ENCODE assay signal across 22 cellular contexts in genomic region chr6:86858970-86859369, GRCh38.
DNase-seq lines count a peak whose midpoint lies in the region; ATAC-seq, FAIRE-seq and TF ChIP-seq lines count a peak whose summit lies in the region.
"Had no signal": no experiment of that assay in that cellular context is flagged by ENCODE, and none has a peak within 500 bp of the region (broad histone marks: within the 10 kb centered on the region; RNA-seq: fewer than 3 reads in every experiment).

No MANE protein-coding gene starts in this region.

- H2BK12ac ChIP-seq in H1 (ENCODE audit: low read depth, low read length) = peak overlapping the region; percentile 27; the same call in 1 of the 2 replicates

- H3K14ac ChIP-seq in H1 (ENCODE audit: insufficient read length) = no peak overlapping the region

- no peak overlapping the region for H3K23ac ChIP-seq in H1 (ENCODE audit: insufficient read length)

- TF ChIP-seq CTCF in HepG2 (CRISPR knock-in tag; IDR thresholded peaks at IDR 0.05) (no peak), right lobe of liver (IDR thresholded peaks at IDR 0.05) (no peak), H1 (IDR thresholded peaks at IDR 0.05; ENCODE audit: control extremely low read depth in 1 of 3, insufficient read depth in 1 of 3, low read depth in 1 of 3, low read length in 3 of 3) (no peak), thyroid gland (IDR thresholded peaks at IDR 0.05) (no peak)

- no peak overlapping the region for H2AK5ac ChIP-seq in H1 (ENCODE audit: low read depth, low read length)

- no peaks in the 10 kb centered on the region for H3K23me2 ChIP-seq in H1 (ENCODE audit: low read depth, low read length)

- in situ Hi-C loops in HepG2 (cut with HindIII; ENCODE audit: extremely low pct_ligation_motif_present, low pct_unique_long_range_greater_than_20kb) = no loop called here

- H2BK120ac ChIP-seq in H1 (replicated peaks; ENCODE audit: low read depth, low read length) = no peak overlapping the region

- no peak overlapping the region for H2BK20ac ChIP-seq in H1 (ENCODE audit: low read length)

- no peak overlapping the region for H2BK5ac ChIP-seq in H1 (ENCODE audit: low read depth, low read length)

- no peak overlapping the region for H3K56ac ChIP-seq in H1 (replicated peaks; ENCODE audit: insufficient read length, low read depth, low read length)

- H3K9ac ChIP-seq in HepG2 (ENCODE audit: insufficient read depth, low read depth, low read length) (no peak overlapping the region), H1 (replicated peaks in 1 of 4; ENCODE audit: extremely low read depth in 1 of 4, low read depth in 3 of 4, low read length in 3 of 4) (no peak overlapping the region)
- H3K9ac ChIP-seq: BLaER1 had no signal

- H4K20me1 ChIP-seq in HepG2 (ENCODE audit: insufficient read depth, low read length) (no peaks in the 10 kb centered on the region), H1 (replicated peaks in 1 of 2; ENCODE audit: control insufficient read depth in 1 of 2, insufficient read depth in 2 of 2, low read length in 2 of 2) (no peaks in the 10 kb centered on the region)
- H4K20me1 ChIP-seq: BLaER1 had no signal

- BruUV-seq in HepG2 (replicated peaks; lab: Mats Ljungman, UMichigan) = no TSS peak

- CTCF ChIA-PET in HepG2 (lab: Yijun Ruan, JAX; ENCODE audit: low intra/inter-chr PET ratio, low total read pairs) = no interaction called here
- CTCF ChIA-PET in H1 (lab: Charles Lee; ENCODE audit: partially characterized antibody) = interaction anchor here (0.6 to 4.2 kb wide), 19 partner anchors 9 to 912 kb away, joined by 3 to 43 read pairs (median 3); partner anchors contain the start of gene HTR1E

- FAIRE-seq in HepG2 (lab: Jason Lieb, UNC) (no peak), H1 (lab: Jason Lieb, UNC) (no peak)
- FAIRE-seq: GM12878, H54 had no signal

- H3K9me3 ChIP-seq in HepG2 (ENCODE audit: low read length) (no peaks in the 10 kb centered on the region), right lobe of liver (no peaks in the 10 kb centered on the region), H1 (ENCODE audit: insufficient read depth in 2 of 2, low read depth in 1 of 2, low read length in 1 of 2) (no peaks in the 10 kb centered on the region), thyroid gland (no peaks in the 10 kb centered on the region)
- H3K9me3 ChIP-seq: BLaER1, Caco-2, HAP-1 had no signal

- POLR2A ChIA-PET in HepG2 (lab: Yijun Ruan, JAX) (no interaction called here), H1 (lab: Charles Lee; ENCODE audit: partially characterized antibody) (interaction anchor here (1.0 kb wide), 1 partner anchor 78 kb away, joined by 3 read pairs; the partner anchor contains the start of gene HTR1E)

- no peak overlapping the region for H3K18ac ChIP-seq in H1 (ENCODE audit: extremely low read depth, low read length)

- no peaks in the 10 kb centered on the region for H3K79me2 ChIP-seq in HepG2 (ENCODE audit: insufficient read depth, low read length)
- no peaks in the 10 kb centered on the region for H3K79me2 ChIP-seq in H1 (ENCODE audit: control insufficient read depth in 1 of 2, insufficient read depth in 2 of 2, low read length in 2 of 2)

- H3K27me3 ChIP-seq in HepG2 (ENCODE audit: control insufficient read depth in 1 of 2, insufficient read depth in 2 of 2, low read length in 2 of 2) (no peaks in the 10 kb centered on the region), right lobe of liver (no peaks in the 10 kb centered on the region), H1 (replicated peaks in 1 of 4; ENCODE audit: control insufficient read depth in 3 of 4, extremely low read depth in 1 of 4, insufficient read depth in 3 of 4, low read length in 3 of 4) (no peaks in the 10 kb centered on the region), thyroid gland (no peaks in the 10 kb centered on the region)
- H3K27me3 ChIP-seq: BLaER1 had no signal

- no peak overlapping the region for H4K8ac ChIP-seq in H1 (ENCODE audit: extremely low read depth, insufficient read depth, low read length)

- H3K4me1 ChIP-seq in HepG2 (ENCODE audit: insufficient read depth, low read length) (no peaks in the 10 kb centered on the region), right lobe of liver (no peaks in the 10 kb centered on the region), H1 (replicated peaks in 1 of 4; ENCODE audit: control insufficient read depth in 3 of 4, insufficient read depth in 4 of 4, low read length in 3 of 4) (no peaks in the 10 kb centered on the region), thyroid gland (peaks cover 0 to 9% of the 10 kb centered on the region in 2 donors)
- H3K4me1 ChIP-seq: BLaER1, Caco-2, HAP-1 had no signal

- no peak overlapping the region for H2BK15ac ChIP-seq in H1 (ENCODE audit: low read length)

- H4K5ac ChIP-seq in H1 (ENCODE audit: insufficient read length, low read depth, low read length) = no peak overlapping the region

- H3K4me2 ChIP-seq in HepG2 (ENCODE audit: low read depth, low read length) = no peak overlapping the region
- no peak overlapping the region for H3K4me2 ChIP-seq in H1 (ENCODE audit: insufficient read depth in 1 of 2, low read depth in 2 of 2, low read length in 2 of 2)
- H3K4me2 ChIP-seq: BLaER1, GM23338 had no signal

- TF ChIP-seq POLR2A in HepG2 (IDR thresholded peaks at IDR 0.05; ENCODE audit: insufficient read depth in 1 of 2, low read depth in 2 of 2, low read length in 2 of 2) (no peak), right lobe of liver (IDR thresholded peaks at IDR 0.05) (no peak), H1 (IDR thresholded peaks at IDR 0.05; ENCODE audit: control extremely low read depth in 1 of 2, low read depth in 2 of 2, low read length in 2 of 2) (no peak), thyroid gland (IDR thresholded peaks at IDR 0.05) (no peak)

- DNase-seq in HepG2 (ENCODE audit: low spot score) (no peak), right lobe of liver (no peak), H1 (ENCODE audit: low read depth in 1 of 2, low spot score in 2 of 2) (no peak), thyroid gland (peak; percentile 32 to 36), NCI-H1930 (lab: John Stamatoyannopoulos, UW) (no peak), DMS53 (lab: John Stamatoyannopoulos, UW) (no peak), AG08396 (ENCODE audit: low spot score) (no peak)
- DNase-seq: 8988T; Caco-2; CD4-positive, CD25-positive, alpha-beta regulatory T cell; CD8-positive, alpha-beta T cell; DMS153; DMS79; EL; GDM1; HFFc6 had no signal

- no peak for TF ChIP-seq EP300 in HepG2 (IDR thresholded peaks at IDR 0.05; ENCODE audit: low read depth in 2 of 2, low read length in 2 of 2)
- TF ChIP-seq EP300 in HepG2 (CRISPR knock-in tag; IDR thresholded peaks at IDR 0.05; ENCODE audit: borderline replicate concordance) = no peak
- TF ChIP-seq EP300 in H1 (IDR thresholded peaks at IDR 0.05; ENCODE audit: borderline replicate concordance in 1 of 2, low read depth in 2 of 2, low read length in 2 of 2) = no peak

- intact Hi-C loops in HepG2 (cut with micrococcal nuclease; ENCODE audit: unreplicated experiment) (loop anchor here (5.0 kb wide), 1 partner anchor 78 kb away; the partner anchor contains the start of gene HTR1E), right lobe of liver (cut with DNase I) (no loop called here), thyroid gland (cut with DNase I) (loop anchor here (10.0 kb wide), 1 partner anchor 934 kb away; no protein-coding TSS in a partner anchor)

- ATAC-seq in HepG2 = no peak
- no peak for ATAC-seq in right lobe of liver
- ATAC-seq: CD8-positive, alpha-beta T cell; GM12878; GM23338 had no signal

- H2AFZ ChIP-seq in HepG2 (ENCODE audit: low read length) (no peak overlapping the region), H1 (ENCODE audit: low read length) (no peak overlapping the region)

- 0% methylated on average over 3 of the region's 3 CpGs for WGBS in HepG2 (ENCODE audit: low lambda C conversion rate)
- WGBS in right lobe of liver (ENCODE audit: insufficient coverage, low coverage, low lambda C conversion rate, missing lambda C conversion rate) = no CpG with 5 or more reads among the region's 3 CpGs
- 86% methylated on average over 3 of the region's 3 CpGs; no CpG with 5 or more reads in 1 of the 2 experiments for WGBS in H1 (ENCODE audit: extremely low coverage in 1 of 2, insufficient coverage in 1 of 2, insufficient read length in 1 of 2, insufficient replicate concordance in 2 of 2, low coverage in 1 of 2, low lambda C conversion rate in 2 of 2, missing lambda C conversion rate in 1 of 2), 2 experiments
- WGBS in thyroid gland, 2 donors = 65 to 86% methylated on average over 2 to 3 of the region's 3 CpGs

- no peak overlapping the region for H4K91ac ChIP-seq in H1 (replicated peaks; ENCODE audit: insufficient read length, low read length)

- H3K79me1 ChIP-seq in H1 (ENCODE audit: low read depth, low read length) = no peaks in the 10 kb centered on the region

- no peak overlapping the region for H3K4me3 ChIP-seq in HepG2 (replicated peaks in 1 of 3; ENCODE audit: insufficient read depth in 1 of 3, low read depth in 2 of 3, low read length in 3 of 3)
- no peak overlapping the region for H3K4me3 ChIP-seq in right lobe of liver
- no peak overlapping the region for H3K4me3 ChIP-seq in H1 (ENCODE audit: extremely low read depth in 1 of 4, insufficient read depth in 2 of 4, low read depth in 3 of 4, low read length in 4 of 4)
- H3K4me3 ChIP-seq in thyroid gland (replicated peaks in 1 of 3) = no peak overlapping the region
- H3K4me3 ChIP-seq: BLaER1, GM12878, GM23338, HAP-1 had no signal

- H3K4ac ChIP-seq in H1 (replicated peaks; ENCODE audit: insufficient read length, low read depth, low read length) = no peak overlapping the region

- no peaks in the 10 kb centered on the region for H3K36me3 ChIP-seq in HepG2 (replicated peaks in 1 of 2; ENCODE audit: control insufficient read depth in 1 of 2, insufficient read depth in 2 of 2, low read length in 2 of 2)
- no peaks in the 10 kb centered on the region for H3K36me3 ChIP-seq in right lobe of liver
- no peaks in the 10 kb centered on the region for H3K36me3 ChIP-seq in H1 (ENCODE audit: control insufficient read depth in 2 of 4, insufficient read depth in 4 of 4, low read length in 3 of 4)
- H3K36me3 ChIP-seq in thyroid gland = no peaks in the 10 kb centered on the region
- H3K36me3 ChIP-seq: BLaER1, HAP-1 had no signal

- TF ChIP-seq RAD21 in HepG2 (CRISPR knock-in tag; IDR thresholded peaks at IDR 0.05) (no peak), H1 (IDR thresholded peaks at IDR 0.05 in 1 of 2, conservative IDR thresholded peaks at IDR 0.05 in 1 of 2; ENCODE audit: low read depth in 2 of 2, low read length in 2 of 2) (no peak)

- no peak overlapping the region for H3K27ac ChIP-seq in HepG2 (ENCODE audit: extremely low read length, insufficient read depth, low read length)
- no peak overlapping the region for H3K27ac ChIP-seq in right lobe of liver
- no peak overlapping the region for H3K27ac ChIP-seq in H1 (ENCODE audit: low read depth, low read length)
- H3K27ac ChIP-seq in thyroid gland = peak overlapping the region in 1 of 3 donors; percentile 4
- H3K27ac ChIP-seq: BLaER1, C4-2B had no signal

TF ChIP-seq in HepG2, 621 proteins besides CTCF, POLR2A, EP300 and RAD21 (continues in another document):
- TF ChIP-seq ELF3 (CRISPR knock-in tag; IDR thresholded peaks at IDR 0.05) = no peak
- TF ChIP-seq MAFF (IDR thresholded peaks at IDR 0.05; ENCODE audit: low read depth, low read length) = peak; percentile 76

TF ChIP-seq in H1, 55 proteins besides CTCF, POLR2A, EP300 and RAD21 (continues in another document):
- TF ChIP-seq PHF8 (conservative IDR thresholded peaks at IDR 0.05; ENCODE audit: low read depth, low read length) (no peak), MAFK (IDR thresholded peaks at IDR 0.05; ENCODE audit: low read depth, low read length) (no peak), KDM1A (IDR thresholded peaks at IDR 0.05; ENCODE audit: borderline replicate concordance, low read length) (no peak)

Comparison
In these comparisons a context has a peak if more than half of its experiments do, and no peak if none do; other contexts are left out.
1. intact Hi-C loops: an anchor here in HepG2 (5.0 kb wide) and thyroid gland (10.0 kb wide); none called in right lobe of liver.
2. DNase-seq: peak in thyroid gland (2 of 2); none in HepG2 (single experiment), right lobe of liver (0 of 3), H1 (0 of 2), NCI-H1930 (0 of 2), DMS53 (single experiment) and AG08396 (single experiment).
3. Of the 41 proteins assayed by ChIP-seq in both HepG2 and H1: peak only in HepG2: MAFK; only in H1: none; in both: none; in neither: 40.